ENCODE assay signal across 8 cellular contexts in the genomic region with DNA sequence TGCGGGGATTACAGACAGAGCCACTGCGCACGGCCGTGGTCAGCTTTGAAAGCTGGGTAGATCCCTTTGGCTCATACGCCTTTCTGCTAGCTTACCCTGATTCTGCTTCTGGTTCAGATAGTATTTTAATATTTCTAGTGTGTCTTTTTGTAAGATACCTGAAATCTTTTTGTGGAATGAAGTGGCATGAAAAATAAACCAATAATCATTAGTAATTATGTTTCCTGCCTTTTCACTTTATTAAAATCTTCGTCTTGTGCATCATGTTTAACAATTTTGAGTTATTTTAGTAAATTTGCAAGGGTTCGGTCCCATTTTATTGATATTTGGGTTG.
DNase-seq lines count a peak whose midpoint lies in the region; ATAC-seq and TF ChIP-seq lines count a peak whose summit lies in the region.
"Not testable (repeated sequence)": the region's sequence is repeated elsewhere in the genome, so short reads cannot be mapped to it uniquely, and the experiment has no call there.

No MANE protein-coding gene starts in this region.

- not testable (repeated sequence) for BruUV-seq in OCI-LY7 (replicated peaks; lab: Mats Ljungman, UMichigan)

- not testable (repeated sequence) for TF ChIP-seq CTCF in 22Rv1 (IDR thresholded peaks at IDR 0.05); GM23338 (conservative IDR thresholded peaks at IDR 0.05; ENCODE audit: low read depth in 2 of 2); OCI-LY7 (conservative IDR thresholded peaks at IDR 0.05; ENCODE audit: low read length); coronary artery (IDR thresholded peaks at IDR 0.05); hepatocyte (IDR thresholded peaks at IDR 0.05; ENCODE audit: poor library complexity)

- intact Hi-C loops in OCI-LY7 (cut with micrococcal nuclease; ENCODE audit: unreplicated experiment), result loop anchor here (5.0 kb wide), 2 partner anchors 139 to 244 kb away; no protein-coding TSS in a partner anchor

- H3K4me3 Mint-ChIP-seq in GM23338, result peak overlapping the region; percentile 70
- H3K4me3 Mint-ChIP-seq in activated T-cell treated with anti-CD3 and anti-CD28 coated beads, Interleukin-2, amount 50 U/mL, for 72 hours, result peak overlapping the region; percentile 83 to 86

- POLR2A ChIA-PET in OCI-LY7 (lab: Charles Lee), result not testable (repeated sequence)

- not testable (repeated sequence) for ATAC-seq in GM23338; activated T-cell treated with anti-CD3 and anti-CD28 coated beads, Interleukin-2, amount 50 U/mL, for 72 hours (replicated peaks in 1 of 2)

- H3K79me2 ChIP-seq in GM23338 (replicated peaks; ENCODE audit: insufficient read depth); OCI-LY7 (ENCODE audit: insufficient read depth, low read depth, low read length): not testable (repeated sequence)
- H3K79me2 ChIP-seq in hepatocyte, result peaks cover 19% of the 10 kb centered on the region

- H3K9me2 ChIP-seq in GM23338 (ENCODE audit: insufficient read depth); OCI-LY7 (ENCODE audit: insufficient read depth, low read length); hepatocyte (replicated peaks; ENCODE audit: insufficient read depth): not testable (repeated sequence)

- not testable (repeated sequence) for H3K4me1 Mint-ChIP-seq in GM23338; activated T-cell treated with anti-CD3 and anti-CD28 coated beads, Interleukin-2, amount 50 U/mL, for 72 hours (ENCODE audit: low read depth)

- not testable (repeated sequence) for H3K36me3 ChIP-seq in GM23338 (ENCODE audit: insufficient read depth); OCI-LY7 (ENCODE audit: insufficient read depth, low read length); hepatocyte (replicated peaks; ENCODE audit: insufficient read depth, low read depth); muscle layer of duodenum (ENCODE audit: control insufficient read depth in 1 of 2, insufficient read depth in 2 of 2, low read length in 2 of 2)

- CTCF ChIA-PET in OCI-LY7 (lab: Charles Lee; ENCODE audit: unreplicated experiment), result not testable (repeated sequence)

- not testable (repeated sequence) for H3K9me3 ChIP-seq in OCI-LY7 (ENCODE audit: low read length); hepatocyte (ENCODE audit: low read depth); muscle layer of duodenum (ENCODE audit: control insufficient read depth in 1 of 2, low read length in 2 of 2)

- H3K36me3 Mint-ChIP-seq in GM23338 (ENCODE audit: low read depth); activated T-cell treated with anti-CD3 and anti-CD28 coated beads, Interleukin-2, amount 50 U/mL, for 72 hours (ENCODE audit: insufficient read depth in 2 of 2): not testable (repeated sequence)

- not testable (repeated sequence) for H3K4me1 ChIP-seq in GM23338 (ENCODE audit: insufficient read depth); OCI-LY7 (ENCODE audit: insufficient read depth, low read length, poor library complexity, severe bottlenecking); hepatocyte (ENCODE audit: insufficient read depth); muscle layer of duodenum (ENCODE audit: control insufficient read depth in 1 of 2, insufficient read depth in 2 of 2, low read length in 2 of 2)

- not testable (repeated sequence) for H3K27me3 Mint-ChIP-seq in GM23338 (ENCODE audit: insufficient read depth, low read depth, poor library complexity); activated T-cell treated with anti-CD3 and anti-CD28 coated beads, Interleukin-2, amount 50 U/mL, for 72 hours (ENCODE audit: low read depth)

- H3K4me2 ChIP-seq in GM23338 (peak overlapping the region; percentile 65; the same call in 1 of the 2 replicates), OCI-LY7 (ENCODE audit: low read length) (peak overlapping the region; percentile 65), hepatocyte (peak overlapping the region; percentile 90)

- H3K27ac ChIP-seq in 22Rv1, result peak overlapping the region; percentile 22; the same call in 1 of the 2 replicates
- H3K27ac ChIP-seq in GM23338 (ENCODE audit: low read depth); OCI-LY7 (ENCODE audit: low read depth, low read length, poor library complexity, severe bottlenecking); muscle layer of duodenum (ENCODE audit: low read length): not testable (repeated sequence)
- H3K27ac ChIP-seq in coronary artery, result peak overlapping the region; percentile 78 to 81
- peak overlapping the region; percentile 94 for H3K27ac ChIP-seq in hepatocyte
- peak overlapping the region in 20 of 21 experiments; percentile 80 to 97 (median 91) for H3K27ac ChIP-seq in skin epidermis

- H3K27ac Mint-ChIP-seq in GM23338, result not testable (repeated sequence)
- peak overlapping the region; percentile 93 for H3K27ac Mint-ChIP-seq in activated T-cell treated with anti-CD3 and anti-CD28 coated beads, Interleukin-2, amount 50 U/mL, for 72 hours

- peak overlapping the region; percentile 65 for H3K4me3 ChIP-seq in GM23338
- H3K4me3 ChIP-seq in OCI-LY7 (ENCODE audit: low read depth, low read length, poor library complexity, severe bottlenecking), result peak overlapping the region; percentile 80
- H3K4me3 ChIP-seq in coronary artery, result peak overlapping the region; percentile 77
- peak overlapping the region; percentile 96 for H3K4me3 ChIP-seq in hepatocyte
- H3K4me3 ChIP-seq in muscle layer of duodenum (ENCODE audit: low read depth in 1 of 2, low read length in 2 of 2), result peak overlapping the region; percentile 39 to 75
- H3K4me3 ChIP-seq in skin epidermis, result peak overlapping the region; percentile 66 to 94 (median 75)

- not testable (repeated sequence) for DNase-seq in GM23338 (ENCODE audit: low spot score); OCI-LY7 (ENCODE audit: low spot score); activated T-cell treated with anti-CD3 and anti-CD28 coated beads, Interleukin-2, amount 50 U/mL, for 72 hours; coronary artery (ENCODE audit: low spot score); hepatocyte (ENCODE audit: low spot score)

- WGBS in hepatocyte (ENCODE audit: low lambda C conversion rate, missing lambda C conversion rate), result 67% methylated on average over 7 of the region's 7 CpGs

- H2AFZ ChIP-seq in GM23338, result not testable (repeated sequence)
- H2AFZ ChIP-seq in OCI-LY7 (ENCODE audit: low read length) (peak overlapping the region; percentile 91), hepatocyte (peak overlapping the region; percentile 100)

- H3F3A ChIP-seq in GM23338 (replicated peaks; ENCODE audit: low read depth), result not testable (repeated sequence)

- not testable (repeated sequence) for H3K9me3 Mint-ChIP-seq in GM23338; activated T-cell treated with anti-CD3 and anti-CD28 coated beads, Interleukin-2, amount 50 U/mL, for 72 hours

- not testable (repeated sequence) for H3K27me3 ChIP-seq in GM23338 (ENCODE audit: insufficient read depth); hepatocyte; muscle layer of duodenum (ENCODE audit: low read depth, low read length)

- H4K20me1 ChIP-seq in GM23338 (replicated peaks; ENCODE audit: insufficient read depth); OCI-LY7 (ENCODE audit: insufficient read depth, low read length); hepatocyte (ENCODE audit: insufficient read depth, poor library complexity, severe bottlenecking): not testable (repeated sequence)
